In the genomic region with DNA sequence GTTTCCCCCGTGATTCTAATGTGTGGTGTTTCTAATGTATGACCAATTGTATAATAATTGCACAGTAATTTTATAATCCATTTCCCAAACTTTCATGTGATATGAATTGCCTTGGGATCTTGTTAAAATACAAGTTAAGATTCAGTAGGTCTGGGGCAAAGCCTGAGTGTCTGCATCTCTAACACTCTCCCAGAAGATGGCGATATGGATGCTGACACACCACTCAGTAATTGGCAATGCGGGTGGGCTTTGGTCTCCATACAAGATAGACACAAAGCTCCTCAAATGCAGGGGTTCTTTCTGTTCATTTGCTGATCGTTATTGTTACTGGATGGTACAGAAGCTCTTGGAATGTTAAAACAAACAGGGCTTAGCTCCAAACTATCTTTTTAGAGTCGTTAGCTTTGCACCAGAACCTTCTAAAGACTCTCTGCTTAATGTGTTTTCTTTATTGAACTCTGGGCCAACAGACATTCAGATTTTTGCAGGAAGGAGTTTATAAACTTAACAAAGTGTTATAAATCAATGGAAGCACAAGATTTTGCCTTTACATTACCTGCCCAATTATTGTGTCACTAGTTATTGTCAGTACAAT, we compare ENCODE assay signal across 8 cellular contexts. TPM values are rescaled to one million over a fixed set of nuclear protein-coding genes. Genes with fewer than 3 reads are reported as not detected.
DNase-seq lines count a peak whose midpoint lies in the region; ATAC-seq, FAIRE-seq and TF ChIP-seq lines count a peak whose summit lies in the region.

No MANE protein-coding gene starts in this region.

- H3K27me3 ChIP-seq in kidney epithelial cell (ENCODE audit: control insufficient read depth, insufficient read depth, low read length) = no peaks in the 10 kb centered on the region

- no peak overlapping the region for H3K4me3 ChIP-seq in kidney epithelial cell (ENCODE audit: low read depth, low read length)

- POLR2A ChIA-PET in activated CD8-positive, alpha-beta T cell treated with anti-CD3 and anti-CD28 coated beads, Interleukin-2, amount 10 ng/mL, durations not matched to agents 7 days and 5 days (lab: Charles Lee) = no interaction called here

- DNase-seq in D721Med (ENCODE audit: insufficient read length, low spot score) (no peak), SK-N-DZ (ENCODE audit: low spot score) (peak; percentile 60), kidney epithelial cell (ENCODE audit: low read depth) (no peak)
- no peak for DNase-seq in activated CD8-positive, alpha-beta T cell treated with anti-CD3 and anti-CD28 coated beads, Interleukin-2, amount 10 ng/mL, durations not matched to agents 7 days and 5 days

- TF ChIP-seq CTCF in D721Med (IDR thresholded peaks at IDR 0.05; ENCODE audit: insufficient read depth, missing control alignments) = peak; percentile 55
- TF ChIP-seq CTCF in kidney epithelial cell (IDR thresholded peaks at IDR 0.05; ENCODE audit: insufficient read depth, low read length, poor library complexity, severe bottlenecking) = peak; percentile 63

- CTCF ChIA-PET in activated CD8-positive, alpha-beta T cell treated with anti-CD3 and anti-CD28 coated beads, Interleukin-2, amount 10 ng/mL, durations not matched to agents 7 days and 5 days (lab: Charles Lee) = no interaction called here

- H3K36me3 ChIP-seq in kidney epithelial cell (ENCODE audit: control insufficient read depth, insufficient read depth, low read length) = no peaks in the 10 kb centered on the region

- H3K36me3 Mint-ChIP-seq in activated CD8-positive, alpha-beta T cell treated with anti-CD3 and anti-CD28 coated beads, Interleukin-2, amount 10 ng/mL, durations not matched to agents 7 days and 5 days (ENCODE audit: low read depth) = no peaks in the 10 kb centered on the region

- peak; percentile 55 for ATAC-seq in HG02610 (IDR thresholded peaks at IDR 0.05; ENCODE audit: unreplicated experiment)
- no peak for ATAC-seq in activated CD4-positive, CD25-positive, alpha-beta regulatory T cell treated with anti-CD3 and anti-CD28 coated beads, Interleukin-2, amount 50 U/mL, for 24 hours
- ATAC-seq in activated CD8-positive, alpha-beta T cell treated with anti-CD3 and anti-CD28 coated beads, Interleukin-2, amount 10 ng/mL, durations not matched to agents 7 days and 5 days = no peak
- no peak for ATAC-seq in GM19023 (IDR thresholded peaks at IDR 0.05; ENCODE audit: unreplicated experiment)
- no peak for ATAC-seq in GM19324 (IDR thresholded peaks at IDR 0.05; ENCODE audit: low FRiP score, unreplicated experiment)

- no peak for FAIRE-seq in D721Med (lab: Jason Lieb, UNC)

- no peaks in the 10 kb centered on the region for H3K9me3 Mint-ChIP-seq in activated CD8-positive, alpha-beta T cell treated with anti-CD3 and anti-CD28 coated beads, Interleukin-2, amount 10 ng/mL, durations not matched to agents 7 days and 5 days (ENCODE audit: insufficient read depth)

- no peak overlapping the region for H3K4me3 Mint-ChIP-seq in activated CD8-positive, alpha-beta T cell treated with anti-CD3 and anti-CD28 coated beads, Interleukin-2, amount 10 ng/mL, durations not matched to agents 7 days and 5 days

- H3K4me1 Mint-ChIP-seq in activated CD8-positive, alpha-beta T cell treated with anti-CD3 and anti-CD28 coated beads, Interleukin-2, amount 10 ng/mL, durations not matched to agents 7 days and 5 days (ENCODE audit: low read depth) = peaks cover 5% of the 10 kb centered on the region

- H3K27me3 Mint-ChIP-seq in activated CD8-positive, alpha-beta T cell treated with anti-CD3 and anti-CD28 coated beads, Interleukin-2, amount 10 ng/mL, durations not matched to agents 7 days and 5 days (ENCODE audit: low read depth) = peaks cover 2% of the 10 kb centered on the region

- no peak overlapping the region for H3K27ac Mint-ChIP-seq in activated CD8-positive, alpha-beta T cell treated with anti-CD3 and anti-CD28 coated beads, Interleukin-2, amount 10 ng/mL, durations not matched to agents 7 days and 5 days

RNA-seq across cellular contexts. Expression of gene ANO3, which starts 45.4 kb away (rescaled TPM):
- not detected in 2 replicates for polyA plus RNA-seq in SK-N-DZ (2014; cell fraction: cytosol; rRNA removed)
- not detected in 2 replicates for polyA plus RNA-seq in SK-N-DZ (2014; cell fraction: nucleus; rRNA removed)
- not detected in 2 replicates for total RNA-seq in kidney epithelial cell
- total RNA-seq in activated CD8-positive, alpha-beta T cell treated with anti-CD3 and anti-CD28 coated beads, Interleukin-2, amount 10 ng/mL, durations not matched to agents 7 days and 5 days = not detected
